In the genomic region with DNA sequence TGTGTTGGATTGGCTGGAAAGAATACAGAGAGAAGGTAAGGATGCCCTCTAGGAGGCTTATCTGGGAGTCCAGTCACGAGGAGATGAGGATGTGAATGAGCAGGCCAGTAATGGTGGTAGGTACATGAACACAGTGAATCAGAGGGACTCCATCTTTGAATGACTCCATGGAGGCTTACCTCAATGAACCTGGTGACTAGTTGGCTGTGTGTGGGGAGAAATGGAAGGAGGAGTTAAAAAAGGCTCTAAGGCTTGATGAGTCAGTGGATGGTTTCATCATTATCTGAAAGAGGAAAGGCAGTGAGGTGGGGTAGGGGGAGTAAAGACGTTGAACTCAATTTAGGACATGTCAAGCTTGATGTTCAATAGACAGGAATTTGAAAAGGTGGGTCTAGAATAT, we compare ENCODE assay signal across 12 cellular contexts.
DNase-seq lines count a peak whose midpoint lies in the region; TF ChIP-seq lines count a peak whose summit lies in the region.
"Had no signal": no experiment of that assay in that cellular context is flagged by ENCODE, and none has a peak within 500 bp of the region (broad histone marks: within the 10 kb centered on the region; RNA-seq: fewer than 3 reads in every experiment).

No MANE protein-coding gene starts in this region.

- no peaks in the 10 kb centered on the region for H3K9me3 Mint-ChIP-seq in MCF 10A (ENCODE audit: unreplicated experiment)
- H3K9me3 Mint-ChIP-seq: stimulated activated memory B cell treated with anti-CD40 and anti-IgM and Interleukin-4, amounts not matched to agents 10 μg/mL and 1 μg/mL and 100 μg/mL, for 72 hours had no signal

- no peaks in the 10 kb centered on the region for H3K27me3 Mint-ChIP-seq in MCF 10A (ENCODE audit: insufficient read depth, unreplicated experiment)

- DNase-seq in MCF 10A (ENCODE audit: unreplicated experiment) (peak; percentile 75), breast epithelium (ENCODE audit: low spot score in 2 of 2) (no peak), RKO (ENCODE audit: low spot score) (peak; percentile 67), fibroblast of mammary gland (ENCODE audit: low read depth) (peak; percentile 88), T-helper 9 cell (no peak), ureter (ENCODE audit: low spot score) (no peak), COR-L47 (lab: John Stamatoyannopoulos, UW) (no peak)
- no peak for DNase-seq in stimulated activated CD4-positive, alpha-beta T cell treated with anti-CD3 and anti-CD28 coated beads, Interleukin-2, amount 100 ng/mL, for 24 hours
- DNase-seq: KBM-7, NCI-H2107 had no signal

- BruUV-seq in MCF 10A (replicated peaks; lab: Mats Ljungman, UMichigan): no TSS peak

- no peaks in the 10 kb centered on the region for H3K9me3 ChIP-seq in breast epithelium
- H3K9me3 ChIP-seq: prostate gland had no signal

- CTCF ChIA-PET in MCF 10A (lab: Yijun Ruan, JAX): interaction anchor here (0.5 to 0.6 kb wide), 2 partner anchors 31 to 901 kb away, joined by 3 read pairs; no protein-coding TSS in a partner anchor

- no peak for TF ChIP-seq POLR2A in breast epithelium (IDR thresholded peaks at IDR 0.05)

- no peaks in the 10 kb centered on the region for H3K36me3 ChIP-seq in breast epithelium
- H3K36me3 ChIP-seq: prostate gland had no signal

- H3K4me1 Mint-ChIP-seq in MCF 10A (ENCODE audit: insufficient read depth, unreplicated experiment): peaks cover 10% of the 10 kb centered on the region
- H3K4me1 Mint-ChIP-seq: stimulated activated memory B cell treated with anti-CD40 and anti-IgM and Interleukin-4, amounts not matched to agents 10 μg/mL and 1 μg/mL and 100 μg/mL, for 72 hours had no signal

- H3K27ac ChIP-seq in breast epithelium: no peak overlapping the region
- H3K27ac ChIP-seq: prostate gland had no signal

- POLR2A ChIA-PET in MCF 10A (lab: Yijun Ruan, JAX): interaction anchor here (0.7 kb wide), 1 partner anchor 195 kb away, joined by 3 read pairs; no protein-coding TSS in a partner anchor

- no peak overlapping the region for H3K4me3 Mint-ChIP-seq in MCF 10A (ENCODE audit: unreplicated experiment)
- H3K4me3 Mint-ChIP-seq: stimulated activated memory B cell treated with anti-CD40 and anti-IgM and Interleukin-4, amounts not matched to agents 10 μg/mL and 1 μg/mL and 100 μg/mL, for 72 hours had no signal

- no peak overlapping the region for H3K27ac Mint-ChIP-seq in MCF 10A (ENCODE audit: low read depth, unreplicated experiment)
- H3K27ac Mint-ChIP-seq: stimulated activated memory B cell treated with anti-CD40 and anti-IgM and Interleukin-4, amounts not matched to agents 10 μg/mL and 1 μg/mL and 100 μg/mL, for 72 hours had no signal

- intact Hi-C loops in MCF 10A (cut with micrococcal nuclease): no loop called here
- intact Hi-C loops in breast epithelium (cut with DNase I; ENCODE audit: low total_unique reads): no loop called here

- no peak overlapping the region for H3K4me3 ChIP-seq in breast epithelium
- H3K4me3 ChIP-seq in fibroblast of mammary gland (ENCODE audit: control insufficient read depth, low read depth, low read length): no peak overlapping the region
- H3K4me3 ChIP-seq: prostate gland had no signal

- no peak for TF ChIP-seq CTCF in MCF 10A (IDR thresholded peaks at IDR 0.05; ENCODE audit: unreplicated experiment)
- no peak for TF ChIP-seq CTCF in breast epithelium (IDR thresholded peaks at IDR 0.05)
- no peak for TF ChIP-seq CTCF in fibroblast of mammary gland (conservative IDR thresholded peaks at IDR 0.05; ENCODE audit: control insufficient read depth, insufficient read depth, low read depth, low read length)

- H3K4me1 ChIP-seq in breast epithelium: no peaks in the 10 kb centered on the region
- H3K4me1 ChIP-seq: prostate gland had no signal

- H3K27me3 ChIP-seq in breast epithelium: no peaks in the 10 kb centered on the region

- no peaks in the 10 kb centered on the region for H3K36me3 Mint-ChIP-seq in MCF 10A (ENCODE audit: insufficient read depth, unreplicated experiment)
- H3K36me3 Mint-ChIP-seq: stimulated activated memory B cell treated with anti-CD40 and anti-IgM and Interleukin-4, amounts not matched to agents 10 μg/mL and 1 μg/mL and 100 μg/mL, for 72 hours had no signal

Comparison
In these comparisons a context has a peak if more than half of its experiments do, and no peak if none do; other contexts are left out.
1. DNase-seq: peak in MCF 10A (single experiment), RKO (single experiment) and fibroblast of mammary gland (single experiment); none in breast epithelium (0 of 2), T-helper 9 cell (single experiment), stimulated activated CD4-positive, alpha-beta T cell treated with anti-CD3 and anti-CD28 coated beads, Interleukin-2, amount 100 ng/mL, for 24 hours (0 of 2), ureter (single experiment) and COR-L47 (single experiment).